Comparison of ENCODE assay signal across 15 cellular contexts in genomic region chr2:47086571-47086970, GRCh38.
DNase-seq lines count a peak whose midpoint lies in the region; ATAC-seq and TF ChIP-seq lines count a peak whose summit lies in the region.
"Had no signal": no experiment of that assay in that cellular context is flagged by ENCODE, and none has a peak within 500 bp of the region (broad histone marks: within the 10 kb centered on the region; RNA-seq: fewer than 3 reads in every experiment).

No MANE protein-coding gene starts in this region.

- H3K4me3 ChIP-seq in IMR-90 (ENCODE audit: insufficient read depth, low read depth, low read length): no peak overlapping the region
- no peak overlapping the region for H3K4me3 ChIP-seq in gastroesophageal sphincter
- H3K4me3 ChIP-seq in SJCRH30: no peak overlapping the region
- H3K4me3 ChIP-seq: GM12878, SK-N-MC had no signal

- no peak overlapping the region for H2AK5ac ChIP-seq in IMR-90 (ENCODE audit: low read depth, low read length)

- no peak for TF ChIP-seq EP300 in gastroesophageal sphincter (IDR thresholded peaks at IDR 0.05)

- no peak overlapping the region for H2BK5ac ChIP-seq in IMR-90 (ENCODE audit: low read depth, low read length, poor library complexity, severe bottlenecking)

- H3K4me2 ChIP-seq in IMR-90 (ENCODE audit: low read depth, low read length): no peak overlapping the region

- H3K56ac ChIP-seq in IMR-90 (ENCODE audit: extremely low read depth, insufficient read depth, low read length): no peak overlapping the region

- no peak for TF ChIP-seq POLR2A in IMR-90 (IDR thresholded peaks at IDR 0.05; ENCODE audit: low read depth, low read length)
- no peak for TF ChIP-seq POLR2A in gastroesophageal sphincter (IDR thresholded peaks at IDR 0.05)

- in situ Hi-C loops in IMR-90 (cut with MboI; ENCODE audit: low sequenced_read_pairs): no loop called here

- no peak overlapping the region; the same call in 2 of the 3 replicates for H2BK15ac ChIP-seq in IMR-90 (ENCODE audit: low read depth, low read length)

- H3K14ac ChIP-seq in IMR-90 (replicated peaks; ENCODE audit: low read depth, low read length): peak overlapping the region; percentile 78

- no peak overlapping the region for H3K23ac ChIP-seq in IMR-90 (ENCODE audit: low read depth, low read length)

- H3K36me3 ChIP-seq in IMR-90 (ENCODE audit: control insufficient read depth, insufficient read depth, low read length) (no peaks in the 10 kb centered on the region), gastroesophageal sphincter (no peaks in the 10 kb centered on the region), SJCRH30 (no peaks in the 10 kb centered on the region)
- H3K36me3 ChIP-seq: neutrophil had no signal

- H3K9me3 ChIP-seq in IMR-90 (ENCODE audit: control insufficient read depth, insufficient read depth, low read length) (no peaks in the 10 kb centered on the region), gastroesophageal sphincter (no peaks in the 10 kb centered on the region), SJCRH30 (replicated peaks) (no peaks in the 10 kb centered on the region)
- H3K9me3 ChIP-seq: neutrophil had no signal

- H4K91ac ChIP-seq in IMR-90 (ENCODE audit: insufficient read depth, low read depth, low read length): no peak overlapping the region

- intact Hi-C loops in IMR-90 (cut with micrococcal nuclease) (no loop called here), posterior vena cava (cut with DNase I) (no loop called here)

- peak overlapping the region; percentile 2 for H2AFZ ChIP-seq in IMR-90 (replicated peaks; ENCODE audit: low read length, poor library complexity)

- 69% methylated on average over 4 of the region's 6 CpGs; no CpG with 5 or more reads in 1 of the 2 experiments for WGBS in IMR-90 (ENCODE audit: extremely low coverage in 2 of 2, insufficient read length in 1 of 2), 2 experiments
- 23 to 39% methylated on average over 1 to 4 of the region's 6 CpGs for WGBS in gastroesophageal sphincter (ENCODE audit: low coverage in 1 of 2), 2 donors

- H2BK20ac ChIP-seq in IMR-90 (ENCODE audit: low read depth, low read length): peak overlapping the region; percentile 26; the same call in 1 of the 2 replicates

- POLR2A ChIA-PET in IMR-90 (lab: Charles Lee; ENCODE audit: unreplicated experiment): no interaction called here

- no peak overlapping the region for H3K9ac ChIP-seq in IMR-90 (ENCODE audit: low read depth, low read length)

- peak overlapping the region in 1 of 2 experiments; percentile 11; a peak in 2 of 4 replicates for H4K8ac ChIP-seq in IMR-90 (ENCODE audit: low read depth in 2 of 2, low read length in 2 of 2)

- CTCF ChIA-PET in IMR-90 (lab: Yijun Ruan, JAX): no interaction called here

- H3K4me1 ChIP-seq in IMR-90 (ENCODE audit: control insufficient read depth, insufficient read depth, low read length): peaks cover 16% of the 10 kb centered on the region
- H3K4me1 ChIP-seq in gastroesophageal sphincter: peaks cover 0 to 61% (median 35%) of the 10 kb centered on the region in 3 donors
- H3K4me1 ChIP-seq in SJCRH30: peaks cover 6% of the 10 kb centered on the region

- no peak overlapping the region for H4K5ac ChIP-seq in IMR-90 (ENCODE audit: low read depth, low read length)

- no TSS peak for BruUV-seq in IMR-90 (replicated peaks; lab: Mats Ljungman, UMichigan)

- H3K27ac ChIP-seq in IMR-90 (ENCODE audit: insufficient read depth, low read length) (no peak overlapping the region), gastroesophageal sphincter (peak overlapping the region in 3 of 4 donors; percentile 26 to 66 (median 57)), SJCRH30 (no peak overlapping the region)
- H3K27ac ChIP-seq: neutrophil, SK-N-MC, VCaP had no signal

- no peaks in the 10 kb centered on the region for H3K27me3 ChIP-seq in IMR-90 (ENCODE audit: control insufficient read depth, insufficient read depth, low read length)
- no peaks in the 10 kb centered on the region for H3K27me3 ChIP-seq in gastroesophageal sphincter
- no peaks in the 10 kb centered on the region for H3K27me3 ChIP-seq in SJCRH30

- no peaks in the 10 kb centered on the region for H4K20me1 ChIP-seq in IMR-90 (ENCODE audit: insufficient read depth, low read length)

- peak overlapping the region; percentile 67 for H3K4ac ChIP-seq in IMR-90 (ENCODE audit: low read depth, low read length)

- no peak for TF ChIP-seq RAD21 in IMR-90 (IDR thresholded peaks at IDR 0.05; ENCODE audit: low read length)

- H3K18ac ChIP-seq in IMR-90 (ENCODE audit: low read depth, low read length): no peak overlapping the region

- peaks cover 16% of the 10 kb centered on the region for H3K9me1 ChIP-seq in IMR-90 (ENCODE audit: insufficient read depth, low read length)

- peak overlapping the region; percentile 58 for H2BK120ac ChIP-seq in IMR-90 (ENCODE audit: low read depth, low read length)

- peaks cover 0 to 6% of the 10 kb centered on the region in 2 experiments; a peak in 1 of 4 replicates for H3K79me1 ChIP-seq in IMR-90 (ENCODE audit: low read depth in 1 of 2, low read length in 2 of 2)

- no peak overlapping the region for H2AK9ac ChIP-seq in IMR-90 (replicated peaks; ENCODE audit: low read depth, low read length, poor library complexity)

- no peak for ATAC-seq in IMR-90 (ENCODE audit: low read depth)
- no peak for ATAC-seq in gastroesophageal sphincter
- no peak for ATAC-seq in HG02884 (IDR thresholded peaks at IDR 0.05; ENCODE audit: unreplicated experiment)
- ATAC-seq: GM12878 had no signal

- DNase-seq in A172 (ENCODE audit: low spot score) (peak; percentile 66), IMR-90 (no peak), posterior vena cava (ENCODE audit: low spot score) (peak; percentile 81), NCI-H187 (lab: John Stamatoyannopoulos, UW) (no peak), SJCRH30 (no peak), NCI-H2081 treated with DMSO at 0.1 percent for 48 hours (lab: John Stamatoyannopoulos, UW) (no peak)
- DNase-seq: AML-193, DMS79, kidney glomerular epithelial cell had no signal

- no peak for TF ChIP-seq CTCF in IMR-90 (conservative IDR thresholded peaks at IDR 0.05; ENCODE audit: low read depth, low read length)
- TF ChIP-seq CTCF in gastroesophageal sphincter (IDR thresholded peaks at IDR 0.05): no peak

- dilution Hi-C loops in IMR-90 (cut with HindIII; ENCODE audit: low sequenced_read_pairs, unreplicated experiment): no loop called here

TF ChIP-seq in IMR-90, 13 proteins besides CTCF, POLR2A, EP300 and RAD21:
- no peak for TF ChIP-seq USF2 (IDR thresholded peaks at IDR 0.05; ENCODE audit: low read depth, low read length)
- TF ChIP-seq FOS (IDR thresholded peaks at IDR 0.05; ENCODE audit: low read depth, low read length): no peak
- TF ChIP-seq NFE2L2 (IDR thresholded peaks at IDR 0.05; ENCODE audit: low read depth, low read length): no peak
- TF ChIP-seq BHLHE40 (IDR thresholded peaks at IDR 0.05; ENCODE audit: low read depth, low read length): no peak
- no peak for TF ChIP-seq ELK1 (IDR thresholded peaks at IDR 0.05; ENCODE audit: borderline replicate concordance, low read depth, low read length)
- no peak for TF ChIP-seq RFX5 (IDR thresholded peaks at IDR 0.05; ENCODE audit: low read depth, low read length)
- TF ChIP-seq MAFK (IDR thresholded peaks at IDR 0.05; ENCODE audit: low read depth, low read length): no peak
- no peak for TF ChIP-seq MXI1 (IDR thresholded peaks at IDR 0.05; ENCODE audit: borderline replicate concordance, low read depth, low read length)
- TF ChIP-seq CEBPB (IDR thresholded peaks at IDR 0.05; ENCODE audit: low read depth, low read length): no peak
- TF ChIP-seq MAZ (IDR thresholded peaks at IDR 0.05; ENCODE audit: borderline replicate concordance, low read depth, low read length): no peak
- no peak for TF ChIP-seq RCOR1 (IDR thresholded peaks at IDR 0.05; ENCODE audit: insufficient replicate concordance, low read length)
- TF ChIP-seq SMC3 (IDR thresholded peaks at IDR 0.05; ENCODE audit: low read depth, low read length): no peak
- TF ChIP-seq CHD1 (IDR thresholded peaks at IDR 0.05; ENCODE audit: low read depth, low read length): no peak

Comparison
In these comparisons a context has a peak if more than half of its experiments do, and no peak if none do; other contexts are left out.
1. DNase-seq: peak in A172 (single experiment) and posterior vena cava (single experiment); none in IMR-90 (single experiment), NCI-H187 (0 of 2), SJCRH30 (0 of 2) and NCI-H2081 treated with DMSO at 0.1 percent for 48 hours (single experiment).
2. H3K27ac ChIP-seq: peak in gastroesophageal sphincter (3 of 4); none in IMR-90 (single experiment) and SJCRH30 (single experiment).